1 cellular context compared by ENCODE assay signal in genomic region chr6:34517966-34518365, GRCh38.
A peak's percentile ranks its signal among the peaks of the same experiment; 100 is the strongest.
TF ChIP-seq lines count a peak whose summit lies in the region.

No MANE protein-coding gene starts in this region.

TF ChIP-seq in K562, 482 proteins besides CTCF, POLR2A, EP300 and RAD21:
- TF ChIP-seq ZNF263 (CRISPR knock-in tag; IDR thresholded peaks at IDR 0.05; ENCODE audit: borderline replicate concordance) (0 out of 2 replicates have a peak, but pooled peaks have one; percentile 19), ZNF699 (CRISPR knock-in tag; IDR thresholded peaks at IDR 0.05; ENCODE audit: insufficient replicate concordance) (no peak), NR1H2 (CRISPR knock-in tag; IDR thresholded peaks at IDR 0.05) (no peak)
TF ChIP-seq in K562: peak in this region for 1.
